25 cellular contexts compared by ENCODE assay signal in genomic region chr17:67054608-67055007, GRCh38. TPM values are rescaled to one million over a fixed set of nuclear protein-coding genes. Genes with fewer than 3 reads are reported as not detected.
DNase-seq lines count a peak whose midpoint lies in the region; ATAC-seq, FAIRE-seq and TF ChIP-seq lines count a peak whose summit lies in the region.
"Had no signal": no experiment of that assay in that cellular context is flagged by ENCODE, and none has a peak within 500 bp of the region (broad histone marks: within the 10 kb centered on the region; RNA-seq: fewer than 3 reads in every experiment).

No MANE protein-coding gene starts in this region.

- H3K4me3 ChIP-seq in GM12864 (ENCODE audit: low read depth, low read length) (no peak overlapping the region), H1 (ENCODE audit: extremely low read depth in 1 of 4, insufficient read depth in 2 of 4, low read depth in 3 of 4, low read length in 4 of 4) (no peak overlapping the region), trophoblast cell (ENCODE audit: low read depth, low read length) (peak overlapping the region; percentile 58)
- H3K4me3 ChIP-seq: BLaER1 treated with 17β-estradiol and CSF1 and Interleukin-3, amounts not matched to agents 10 nM and 100 nM; MG63; SK-N-MC had no signal

- H3K9me3 ChIP-seq in H1 (ENCODE audit: insufficient read depth in 2 of 2, low read depth in 1 of 2, low read length in 1 of 2) (0 out of 4 replicates have a peak, but pooled peaks cover 0 to 2% of the 10 kb centered on the region in 2 experiments), trophoblast cell (ENCODE audit: insufficient read depth, low read depth, low read length) (peaks cover 6% of the 10 kb centered on the region)

- H4K5ac ChIP-seq in H1 (ENCODE audit: insufficient read length, low read depth, low read length) = no peak overlapping the region

- WGBS in H1 (ENCODE audit: extremely low coverage in 1 of 2, insufficient coverage in 1 of 2, insufficient read length in 1 of 2, insufficient replicate concordance in 2 of 2, low coverage in 1 of 2, low lambda C conversion rate in 2 of 2, missing lambda C conversion rate in 1 of 2), 2 experiments = 71% methylated on average over 5 of the region's 5 CpGs; no CpG with 5 or more reads in 1 of the 2 experiments
- WGBS in trophoblast cell (ENCODE audit: extremely low coverage, insufficient coverage, insufficient read length) = no CpG with 5 or more reads among the region's 5 CpGs

- H4K91ac ChIP-seq in H1 (replicated peaks; ENCODE audit: insufficient read length, low read length) (no peak overlapping the region), trophoblast cell (ENCODE audit: low read depth, low read length) (no peak overlapping the region)

- H3K79me2 ChIP-seq in H1 (ENCODE audit: control insufficient read depth in 1 of 2, insufficient read depth in 2 of 2, low read length in 2 of 2) (no peaks in the 10 kb centered on the region), trophoblast cell (ENCODE audit: control insufficient read depth, insufficient read depth, low read length, poor library complexity) (no peaks in the 10 kb centered on the region)

- H3K27me3 ChIP-seq in H1 (replicated peaks in 1 of 4; ENCODE audit: control insufficient read depth in 3 of 4, extremely low read depth in 1 of 4, insufficient read depth in 3 of 4, low read length in 3 of 4) (no peaks in the 10 kb centered on the region; a peak in 1 of 7 replicates), trophoblast cell (ENCODE audit: insufficient read depth, low read length) (no peaks in the 10 kb centered on the region)
- H3K27me3 ChIP-seq: BLaER1 treated with 17β-estradiol and CSF1 and Interleukin-3, amounts not matched to agents 10 nM and 100 nM; MG63 had no signal

- H3K14ac ChIP-seq in H1 (ENCODE audit: insufficient read length) (no peak overlapping the region), trophoblast cell (ENCODE audit: low read length) (no peak overlapping the region)

- H3K18ac ChIP-seq in H1 (ENCODE audit: extremely low read depth, low read length) (no peak overlapping the region), trophoblast cell (ENCODE audit: low read length) (no peak overlapping the region)

- H3K4ac ChIP-seq in H1 (replicated peaks; ENCODE audit: insufficient read length, low read depth, low read length) = no peak overlapping the region
- H3K4ac ChIP-seq in trophoblast cell (ENCODE audit: low read depth, low read length) = no peak overlapping the region

- no peaks in the 10 kb centered on the region for H3K36me3 Mint-ChIP-seq in Calu3 (ENCODE audit: insufficient read depth, unreplicated experiment)
- H3K36me3 Mint-ChIP-seq: CD4-positive, alpha-beta memory T cell had no signal

- H2BK5ac ChIP-seq in H1 (ENCODE audit: low read depth, low read length) = no peak overlapping the region
- no peak overlapping the region for H2BK5ac ChIP-seq in trophoblast cell (ENCODE audit: low read depth, low read length, poor library complexity)

- H3K23me2 ChIP-seq in H1 (ENCODE audit: low read depth, low read length) = peaks cover 2% of the 10 kb centered on the region; the same call in 1 of the 2 replicates

- POLR2A ChIA-PET in HEK293T (lab: Yijun Ruan, JAX) = no interaction called here
- POLR2A ChIA-PET in H1 (lab: Charles Lee; ENCODE audit: partially characterized antibody) = no interaction called here

- no peak for FAIRE-seq in H1 (lab: Jason Lieb, UNC)
- FAIRE-seq: GM18507 had no signal

- H3K79me1 ChIP-seq in H1 (ENCODE audit: low read depth, low read length) = no peaks in the 10 kb centered on the region
- no peaks in the 10 kb centered on the region for H3K79me1 ChIP-seq in trophoblast cell (ENCODE audit: low read length)

- H2AFZ ChIP-seq in H1 (ENCODE audit: low read length) (no peak overlapping the region), trophoblast cell (ENCODE audit: insufficient read depth, low read length, poor library complexity) (no peak overlapping the region)

- H3K9me3 Mint-ChIP-seq in Calu3 (ENCODE audit: low read depth, unreplicated experiment) = no peaks in the 10 kb centered on the region

- no peak overlapping the region for H2BK20ac ChIP-seq in H1 (ENCODE audit: low read length)

- no peak overlapping the region for H4K12ac ChIP-seq in trophoblast cell (ENCODE audit: low read depth, low read length)

- H3K27ac Mint-ChIP-seq in Calu3 (ENCODE audit: unreplicated experiment) = no peak overlapping the region
- H3K27ac Mint-ChIP-seq: CD4-positive, alpha-beta memory T cell had no signal

- ATAC-seq in GM21515 (IDR thresholded peaks at IDR 0.05; ENCODE audit: unreplicated experiment) = no peak
- ATAC-seq in HG02763 (IDR thresholded peaks at IDR 0.05; ENCODE audit: unreplicated experiment) = no peak

- H3K4me1 ChIP-seq in H1 (replicated peaks in 1 of 4; ENCODE audit: control insufficient read depth in 3 of 4, insufficient read depth in 4 of 4, low read length in 3 of 4) = no peaks in the 10 kb centered on the region
- no peaks in the 10 kb centered on the region for H3K4me1 ChIP-seq in trophoblast cell (ENCODE audit: control insufficient read depth in 1 of 2, insufficient read depth in 2 of 2, low read length in 2 of 2)
- H3K4me1 ChIP-seq: Caco-2 had no signal

- no peak overlapping the region for H3K56ac ChIP-seq in H1 (replicated peaks; ENCODE audit: insufficient read length, low read depth, low read length)

- no TSS peak for BruUV-seq in Calu3 (replicated peaks; lab: Mats Ljungman, UMichigan)

- DNase-seq in GM12864 (ENCODE audit: low read depth) (peak; percentile 7), HEK293T (ENCODE audit: extremely low spot score) (no peak), H1 (ENCODE audit: low read depth in 1 of 2, low spot score in 2 of 2) (no peak), trophoblast cell (no peak), Calu3 (no peak)
- DNase-seq: ACHN; CD4-positive, alpha-beta memory T cell; DND-41; MG63; NCI-H1417; NCI-H1694 treated with DMSO at 0.1 percent for 48 hours; NCI-H2081 treated with DMSO at 0.1 percent for 48 hours; NCI-H446; NCI-H526 treated with DMSO at 0.1 percent for 48 hours; OCI-M1; SHP77; SW 1271 had no signal

- intact Hi-C loops in Calu3 (cut with micrococcal nuclease; ENCODE audit: unreplicated experiment) = no loop called here

- H2AK5ac ChIP-seq in H1 (ENCODE audit: low read depth, low read length) (peak overlapping the region; percentile 95; the same call in 1 of the 2 replicates), trophoblast cell (ENCODE audit: low read length) (no peak overlapping the region)

- H3K4me2 ChIP-seq in H1 (ENCODE audit: insufficient read depth in 1 of 2, low read depth in 2 of 2, low read length in 2 of 2) (no peak overlapping the region), trophoblast cell (ENCODE audit: low read length) (no peak overlapping the region)
- H3K4me2 ChIP-seq: BLaER1 treated with 17β-estradiol and CSF1 and Interleukin-3, amounts not matched to agents 10 nM and 100 nM had no signal

- no peak for TF ChIP-seq EP300 in H1 (IDR thresholded peaks at IDR 0.05; ENCODE audit: borderline replicate concordance in 1 of 2, low read depth in 2 of 2, low read length in 2 of 2)

- H3K9ac ChIP-seq in H1 (replicated peaks in 1 of 4; ENCODE audit: extremely low read depth in 1 of 4, low read depth in 3 of 4, low read length in 3 of 4) (no peak overlapping the region; a peak in 1 of 7 replicates), trophoblast cell (ENCODE audit: low read length) (no peak overlapping the region)
- H3K9ac ChIP-seq: BLaER1 treated with 17β-estradiol and CSF1 and Interleukin-3, amounts not matched to agents 10 nM and 100 nM had no signal

- TF ChIP-seq CTCF in GM12864 (IDR thresholded peaks at IDR 0.05; ENCODE audit: low read depth, low read length, missing control alignments) (no peak), H1 (IDR thresholded peaks at IDR 0.05; ENCODE audit: control extremely low read depth in 1 of 3, insufficient read depth in 1 of 3, low read depth in 1 of 3, low read length in 3 of 3) (no peak), Calu3 (IDR thresholded peaks at IDR 0.05; ENCODE audit: unreplicated experiment) (no peak)

- no peak overlapping the region for H3K4me3 Mint-ChIP-seq in Calu3 (ENCODE audit: low read depth, unreplicated experiment)

- H3K27me3 Mint-ChIP-seq in Calu3 (ENCODE audit: unreplicated experiment) = peaks cover 10% of the 10 kb centered on the region
- H3K27me3 Mint-ChIP-seq: CD4-positive, alpha-beta memory T cell had no signal

- H3K27ac ChIP-seq in H1 (ENCODE audit: low read depth, low read length) = no peak overlapping the region
- H3K27ac ChIP-seq in trophoblast cell (ENCODE audit: low read depth, low read length) = no peak overlapping the region
- H3K27ac ChIP-seq: BLaER1 treated with 17β-estradiol and CSF1 and Interleukin-3, amounts not matched to agents 10 nM and 100 nM; SK-N-MC had no signal

- H2BK120ac ChIP-seq in H1 (replicated peaks; ENCODE audit: low read depth, low read length) (no peak overlapping the region), trophoblast cell (ENCODE audit: insufficient read depth, low read length, poor library complexity) (no peak overlapping the region)

- H3K36me3 ChIP-seq in H1 (ENCODE audit: control insufficient read depth in 2 of 4, insufficient read depth in 4 of 4, low read length in 3 of 4) = no peaks in the 10 kb centered on the region
- H3K36me3 ChIP-seq in trophoblast cell (ENCODE audit: control insufficient read depth in 1 of 2, insufficient read depth in 2 of 2, low read length in 2 of 2) = no peaks in the 10 kb centered on the region
- H3K36me3 ChIP-seq: BLaER1 treated with 17β-estradiol and CSF1 and Interleukin-3, amounts not matched to agents 10 nM and 100 nM; MG63 had no signal

- H4K20me1 ChIP-seq in H1 (replicated peaks in 1 of 2; ENCODE audit: control insufficient read depth in 1 of 2, insufficient read depth in 2 of 2, low read length in 2 of 2) = no peaks in the 10 kb centered on the region
- H4K20me1 ChIP-seq: BLaER1 treated with 17β-estradiol and CSF1 and Interleukin-3, amounts not matched to agents 10 nM and 100 nM had no signal

- no peak for TF ChIP-seq RAD21 in H1 (IDR thresholded peaks at IDR 0.05 in 1 of 2, conservative IDR thresholded peaks at IDR 0.05 in 1 of 2; ENCODE audit: low read depth in 2 of 2, low read length in 2 of 2)

- TF ChIP-seq POLR2A in H1 (IDR thresholded peaks at IDR 0.05; ENCODE audit: control extremely low read depth in 1 of 2, low read depth in 2 of 2, low read length in 2 of 2) = no peak

- no peaks in the 10 kb centered on the region for H3K4me1 Mint-ChIP-seq in Calu3 (ENCODE audit: low read depth, unreplicated experiment)
- H3K4me1 Mint-ChIP-seq: CD4-positive, alpha-beta memory T cell had no signal

- H2BK12ac ChIP-seq in H1 (ENCODE audit: low read depth, low read length) (peak overlapping the region; percentile 69; the same call in 1 of the 2 replicates), trophoblast cell (ENCODE audit: low read length) (no peak overlapping the region)

- H4K8ac ChIP-seq in H1 (ENCODE audit: extremely low read depth, insufficient read depth, low read length) = no peak overlapping the region
- no peak overlapping the region for H4K8ac ChIP-seq in trophoblast cell (ENCODE audit: low read depth, low read length)

- H3K23ac ChIP-seq in H1 (ENCODE audit: insufficient read length) (no peak overlapping the region), trophoblast cell (ENCODE audit: low read length) (peak overlapping the region; percentile 62)

- CTCF ChIA-PET in HEK293T (lab: Yijun Ruan, JAX) = no interaction called here
- CTCF ChIA-PET in H1 (lab: Charles Lee; ENCODE audit: partially characterized antibody) = interaction anchor here (0.8 kb wide), 1 partner anchor 327 kb away, joined by 3 read pairs; no protein-coding TSS in a partner anchor
- CTCF ChIA-PET in Calu3 (lab: Charles Lee) = no interaction called here

- H2BK15ac ChIP-seq in H1 (ENCODE audit: low read length) = 0 out of 2 replicates have a peak overlapping the region, but pooled peaks have one; percentile 47

RNA-seq across cellular contexts. Expression of gene CACNG1, which starts 10.3 kb away (rescaled TPM):
- not detected in 2 replicates for total RNA-seq in H1 (2021; fragmentation: NEBNext Ultra II Directional; extraction: Animal tissue kit (Norgen Biotek cat#: 25700))
- 0.13 TPM in 1 of 2 replicates, not detected in the other for polyA plus RNA-seq in H1 (2011; rRNA removed)
- not detected for polyA plus RNA-seq in H1 (2011; cell fraction: cytosol; rRNA removed)
- polyA plus RNA-seq in H1 (2011; cell fraction: nucleus; rRNA removed) = 0.09 TPM
- polyA plus RNA-seq in H1 (2012, experiment 1 of 2) = not detected in 4 replicates
- not detected for polyA plus RNA-seq in H1 (2012, experiment 2 of 2)
- not detected for polyA plus RNA-seq in H1 (2013, experiment 1 of 2)
- not detected for polyA plus RNA-seq in H1 (2013, experiment 2 of 2)
- polyA minus RNA-seq in H1 (2011; rRNA and poly(A)+ RNA removed) = not detected in 2 replicates
- not detected for polyA minus RNA-seq in H1 (2011; cell fraction: cytosol; rRNA and poly(A)+ RNA removed)
- polyA minus RNA-seq in H1 (2011; cell fraction: nucleus; rRNA and poly(A)+ RNA removed) = not detected
- polyA plus RNA-seq in trophoblast cell (2013) = 0.25 and 0.36 TPM in 2 replicates
- total RNA-seq in Calu3 (2022) = not detected in 2 replicates
- total RNA-seq: Caco-2; CD4-positive, alpha-beta memory T cell; H4; RPMI7951 had no signal
- polyA plus RNA-seq: CD4-positive, alpha-beta memory T cell had no signal
